ENCODE assay signal across 6 cellular contexts in genomic region chr10:133660516-133660915, GRCh38. TPM values are rescaled to one million over a fixed set of nuclear protein-coding genes. Genes with fewer than 3 reads are reported as not detected.
"Had no signal": no experiment of that assay in that cellular context is flagged by ENCODE, and none has a peak within 500 bp of the region (broad histone marks: within the 10 kb centered on the region; RNA-seq: fewer than 3 reads in every experiment).

No MANE protein-coding gene starts in this region.

RNA-seq across cellular contexts. Expression of gene FRG2B, which starts 33.9 kb away (rescaled TPM):
- total RNA-seq: M059J, PC-3, Peyer's patch, Right ventricle myocardium superior, SJSA1 had no signal
- polyA plus RNA-seq: SK-N-SH had no signal
